ENCODE assay signal across 26 cellular contexts in genomic region chr9:90365646-90366045, GRCh38.
DNase-seq lines count a peak whose midpoint lies in the region; TF ChIP-seq lines count a peak whose summit lies in the region.
"Had no signal": no experiment of that assay in that cellular context is flagged by ENCODE, and none has a peak within 500 bp of the region (broad histone marks: within the 10 kb centered on the region; RNA-seq: fewer than 3 reads in every experiment).

No MANE protein-coding gene starts in this region.

- no peak for TF ChIP-seq CTCF in choroid plexus epithelial cell (conservative IDR thresholded peaks at IDR 0.05; ENCODE audit: low read depth, low read length)
- TF ChIP-seq CTCF in endothelial cell (IDR thresholded peaks at IDR 0.05; ENCODE audit: unreplicated experiment) = no peak

- H3K4me3 Mint-ChIP-seq in endothelial cell (ENCODE audit: unreplicated experiment) = no peak overlapping the region
- H3K4me3 Mint-ChIP-seq: activated CD8-positive, alpha-beta T cell treated with anti-CD3 and anti-CD28 coated beads, Interleukin-2, amount 10 ng/mL, durations not matched to agents 7 days and 5 days; activated naive CD8-positive, alpha-beta T cell; memory B cell; neural crest cell; stimulated activated effector memory CD8-positive, alpha-beta T cell treated with anti-CD3 and anti-CD28 coated beads, Interleukin-12 subunit alpha, Interleukin-12 subunit beta, amount 100 ng/mL, for 72 hours; T-helper 2 cell treated with Interferon-gamma antibody and Interleukin-4, amounts not matched to agents 5 μg/mL and 100 μg/mL, for 36 hours had no signal

- no peak overlapping the region for H3K4me3 ChIP-seq in choroid plexus epithelial cell (ENCODE audit: low read depth, low read length)
- H3K4me3 ChIP-seq: BLaER1 treated with 17β-estradiol and CSF1 and Interleukin-3, amounts not matched to agents 10 nM and 100 nM; colonic mucosa; ovary; tibial nerve had no signal

- H3K27me3 Mint-ChIP-seq in endothelial cell (ENCODE audit: unreplicated experiment) = no peaks in the 10 kb centered on the region

- H3K9me3 Mint-ChIP-seq in endothelial cell (ENCODE audit: unreplicated experiment) = no peaks in the 10 kb centered on the region
- H3K9me3 Mint-ChIP-seq: neural crest cell; stimulated activated effector memory CD8-positive, alpha-beta T cell treated with anti-CD3 and anti-CD28 coated beads, Interleukin-12 subunit alpha, Interleukin-12 subunit beta, amount 100 ng/mL, for 72 hours; T-helper 2 cell treated with Interferon-gamma antibody and Interleukin-4, amounts not matched to agents 5 μg/mL and 100 μg/mL, for 36 hours had no signal

- DNase-seq in DMS153 (lab: John Stamatoyannopoulos, UW) = peak; percentile 17
- peak; percentile 24 for DNase-seq in NCI-H1092 (lab: John Stamatoyannopoulos, UW)
- DNase-seq in NCI-H2171 (lab: John Stamatoyannopoulos, UW) = peak; percentile 46
- DNase-seq in choroid plexus epithelial cell (ENCODE audit: low read depth) = peak; percentile 16
- no peak for DNase-seq in activated CD4-positive, alpha-beta T cell treated with anti-CD3 and anti-CD28 coated beads for 48 hours
- DNase-seq in endothelial cell (ENCODE audit: low spot score) = no peak
- no peak for DNase-seq in T-helper 2 cell
- DNase-seq: activated CD4-positive, CD25-positive, alpha-beta regulatory T cell treated with anti-CD3 and anti-CD28 coated beads, Interleukin-2, amount 50 U/mL, for 72 hours; activated CD8-positive, alpha-beta T cell treated with anti-CD3 and anti-CD28 coated beads, Interleukin-2, amount 10 ng/mL, durations not matched to agents 7 days and 5 days; activated T-cell treated with anti-CD3 and anti-CD28 coated beads for 4 hours; aorta; colonic mucosa; effector CD4-positive, alpha-beta T cell; glutamatergic neuron; HCEC 1CT; NCI-H1930; NCI-H524 treated with DMSO at 0.1 percent for 48 hours; ovary; Right ventricle myocardium superior had no signal

- no peaks in the 10 kb centered on the region for H3K4me1 Mint-ChIP-seq in endothelial cell (ENCODE audit: unreplicated experiment)
- H3K4me1 Mint-ChIP-seq: memory B cell; neural crest cell; stimulated activated effector memory CD8-positive, alpha-beta T cell treated with anti-CD3 and anti-CD28 coated beads, Interleukin-12 subunit alpha, Interleukin-12 subunit beta, amount 100 ng/mL, for 72 hours had no signal

- no peaks in the 10 kb centered on the region for H3K36me3 Mint-ChIP-seq in endothelial cell (ENCODE audit: low read depth, unreplicated experiment)
- H3K36me3 Mint-ChIP-seq: activated naive CD8-positive, alpha-beta T cell; memory B cell; stimulated activated effector memory CD8-positive, alpha-beta T cell treated with anti-CD3 and anti-CD28 coated beads, Interleukin-12 subunit alpha, Interleukin-12 subunit beta, amount 100 ng/mL, for 72 hours had no signal

- H3K27ac Mint-ChIP-seq in endothelial cell (ENCODE audit: unreplicated experiment) = no peak overlapping the region
- H3K27ac Mint-ChIP-seq: activated CD8-positive, alpha-beta T cell treated with anti-CD3 and anti-CD28 coated beads, Interleukin-2, amount 10 ng/mL, durations not matched to agents 7 days and 5 days; activated naive CD8-positive, alpha-beta T cell; memory B cell; stimulated activated effector memory CD8-positive, alpha-beta T cell treated with anti-CD3 and anti-CD28 coated beads, Interleukin-12 subunit alpha, Interleukin-12 subunit beta, amount 100 ng/mL, for 72 hours; T-helper 2 cell treated with Interferon-gamma antibody and Interleukin-4, amounts not matched to agents 5 μg/mL and 100 μg/mL, for 36 hours had no signal

Comparison
In these comparisons a context has a peak if more than half of its experiments do, and no peak if none do; other contexts are left out.
1. DNase-seq: peak in DMS153 (single experiment), NCI-H1092 (single experiment), NCI-H2171 (single experiment) and choroid plexus epithelial cell (single experiment); none in activated CD4-positive, alpha-beta T cell treated with anti-CD3 and anti-CD28 coated beads for 48 hours (single experiment), endothelial cell (single experiment) and T-helper 2 cell (0 of 5).